ENCODE assay signal across 8 cellular contexts in genomic region chr3:48716508-48716981, GRCh38. TPM values are rescaled to one million over a fixed set of nuclear protein-coding genes. Genes with fewer than 3 reads are reported as not detected.
DNase-seq lines count a peak whose midpoint lies in the region; ATAC-seq and TF ChIP-seq lines count a peak whose summit lies in the region.

No MANE protein-coding gene starts in this region.

- WGBS in urinary bladder = under 1% methylated on average over 16 of the region's 16 CpGs

- peaks cover 20% of the 10 kb centered on the region for H3K27me3 Mint-ChIP-seq in T-helper 2 cell treated with Interferon-gamma antibody and Interleukin-4, amounts not matched to agents 5 μg/mL and 100 μg/mL, for 36 hours (ENCODE audit: low read depth)

- H3K36me3 ChIP-seq in colonic mucosa = no peaks in the 10 kb centered on the region
- H3K36me3 ChIP-seq in mucosa of stomach (ENCODE audit: control insufficient read depth, insufficient read depth, low read length) = no peaks in the 10 kb centered on the region
- H3K36me3 ChIP-seq in urinary bladder (ENCODE audit: insufficient read depth) = no peaks in the 10 kb centered on the region

- H3K36me3 Mint-ChIP-seq in T-helper 2 cell treated with Interferon-gamma antibody and Interleukin-4, amounts not matched to agents 5 μg/mL and 100 μg/mL, for 36 hours (ENCODE audit: low read depth) = peaks cover 29% of the 10 kb centered on the region

- ATAC-seq in HG03097 (IDR thresholded peaks at IDR 0.05; ENCODE audit: low FRiP score, unreplicated experiment) (no peak), GM18502 (IDR thresholded peaks at IDR 0.05; ENCODE audit: poor library complexity, unreplicated experiment) (no peak)

- H3K27me3 ChIP-seq in colonic mucosa (no peaks in the 10 kb centered on the region), mucosa of stomach (ENCODE audit: control insufficient read depth, insufficient read depth, low read length) (no peaks in the 10 kb centered on the region)

- no peaks in the 10 kb centered on the region for H3K9me3 Mint-ChIP-seq in T-helper 2 cell treated with Interferon-gamma antibody and Interleukin-4, amounts not matched to agents 5 μg/mL and 100 μg/mL, for 36 hours

- H3K4me3 Mint-ChIP-seq in T-helper 2 cell treated with Interferon-gamma antibody and Interleukin-4, amounts not matched to agents 5 μg/mL and 100 μg/mL, for 36 hours = peak overlapping the region; percentile 99

- peak; percentile 22 for DNase-seq in DMS53 (lab: John Stamatoyannopoulos, UW)
- no peak for DNase-seq in DMS53 treated with DMSO at 0.1 percent for 48 hours (lab: John Stamatoyannopoulos, UW; ENCODE audit: unreplicated experiment)
- peak; percentile 11 for DNase-seq in T-helper 2 cell treated with Interferon-gamma antibody and Interleukin-4, amounts not matched to agents 5 μg/mL and 100 μg/mL, for 36 hours (ENCODE audit: low spot score)
- DNase-seq in colonic mucosa = no peak

- peaks cover 26% of the 10 kb centered on the region for H3K4me1 ChIP-seq in colonic mucosa
- peaks cover 16% of the 10 kb centered on the region for H3K4me1 ChIP-seq in mucosa of stomach (ENCODE audit: control insufficient read depth, insufficient read depth, low read length)
- H3K4me1 ChIP-seq in urinary bladder (ENCODE audit: insufficient read depth) = no peaks in the 10 kb centered on the region

- H3K4me3 ChIP-seq in colonic mucosa (peak overlapping the region; percentile 75), mucosa of stomach (ENCODE audit: low read length) (peak overlapping the region; percentile 100), urinary bladder (ENCODE audit: low read depth, low read length) (peak overlapping the region; percentile 91)

- peaks cover 41% of the 10 kb centered on the region for H3K4me1 Mint-ChIP-seq in T-helper 2 cell treated with Interferon-gamma antibody and Interleukin-4, amounts not matched to agents 5 μg/mL and 100 μg/mL, for 36 hours (ENCODE audit: low read depth)

- H3K9ac ChIP-seq in colonic mucosa (ENCODE audit: low read depth in 2 of 2, low read length in 2 of 2) (peak overlapping the region; percentile 94 to 97), mucosa of stomach (ENCODE audit: low read length) (peak overlapping the region; percentile 100)

- H3K9me3 ChIP-seq in colonic mucosa (no peaks in the 10 kb centered on the region), mucosa of stomach (ENCODE audit: control insufficient read depth, low read length) (no peaks in the 10 kb centered on the region)

- peak overlapping the region; percentile 99 for H3K27ac Mint-ChIP-seq in T-helper 2 cell treated with Interferon-gamma antibody and Interleukin-4, amounts not matched to agents 5 μg/mL and 100 μg/mL, for 36 hours

- intact Hi-C loops in colonic mucosa (cut with DNase I) = no loop called here

- TF ChIP-seq CTCF in colonic mucosa (IDR thresholded peaks at IDR 0.05) = no peak

- H3K27ac ChIP-seq in colonic mucosa (peak overlapping the region; percentile 79), urinary bladder (ENCODE audit: low read depth) (peak overlapping the region; percentile 78)

RNA-seq across cellular contexts. Expression of gene IP6K2, which starts 0.5 kb away (rescaled TPM):
- 100 to 1,000 TPM; 101 to 134 TPM for total RNA-seq in colonic mucosa
- 75.7 TPM for total RNA-seq in urinary bladder
- 83.2 TPM for polyA plus RNA-seq in urinary bladder

RNA-seq across cellular contexts. Expression of gene NCKIPSD, which starts 30.8 kb away (rescaled TPM):
- total RNA-seq in colonic mucosa (10 to 100 TPM; 24.3 to 29.7 TPM), urinary bladder (8.6 TPM)
- 18.1 TPM for polyA plus RNA-seq in urinary bladder

RNA-seq across cellular contexts. Expression of gene CELSR3, which starts 53.9 kb away (rescaled TPM):
- total RNA-seq in colonic mucosa (1 to 10 TPM; 1.3 to 2.0 TPM), urinary bladder (0.79 TPM)
- 0.48 TPM for polyA plus RNA-seq in urinary bladder

Comparison
In these comparisons a context has a peak if more than half of its experiments do, and no peak if none do; other contexts are left out.
1. DNase-seq: peak in DMS53 (single experiment) and T-helper 2 cell treated with Interferon-gamma antibody and Interleukin-4, amounts not matched to agents 5 μg/mL and 100 μg/mL, for 36 hours (single experiment); none in DMS53 treated with DMSO at 0.1 percent for 48 hours (single experiment) and colonic mucosa (single experiment).
2. Peak in every context shown above with its lines, with median percentiles within 50 percentile points of each other: H3K4me3 ChIP-seq.